Comparison of ENCODE assay signal across 1 cellular context in genomic region chr4:183721207-183722081, GRCh38.
TF ChIP-seq lines count a peak whose summit lies in the region.

No MANE protein-coding gene starts in this region.

TF ChIP-seq in liver, 16 proteins besides CTCF, POLR2A, EP300 and RAD21 (continued from another document):
- TF ChIP-seq MAX (IDR thresholded peaks at IDR 0.05) (peak; percentile 50), EGR1 (IDR thresholded peaks at IDR 0.05; ENCODE audit: low read depth in 2 of 2) (no peak), YY1 (IDR thresholded peaks at IDR 0.05) (peak; percentile 32)
